9 cellular contexts compared by ENCODE assay signal in the genomic region with DNA sequence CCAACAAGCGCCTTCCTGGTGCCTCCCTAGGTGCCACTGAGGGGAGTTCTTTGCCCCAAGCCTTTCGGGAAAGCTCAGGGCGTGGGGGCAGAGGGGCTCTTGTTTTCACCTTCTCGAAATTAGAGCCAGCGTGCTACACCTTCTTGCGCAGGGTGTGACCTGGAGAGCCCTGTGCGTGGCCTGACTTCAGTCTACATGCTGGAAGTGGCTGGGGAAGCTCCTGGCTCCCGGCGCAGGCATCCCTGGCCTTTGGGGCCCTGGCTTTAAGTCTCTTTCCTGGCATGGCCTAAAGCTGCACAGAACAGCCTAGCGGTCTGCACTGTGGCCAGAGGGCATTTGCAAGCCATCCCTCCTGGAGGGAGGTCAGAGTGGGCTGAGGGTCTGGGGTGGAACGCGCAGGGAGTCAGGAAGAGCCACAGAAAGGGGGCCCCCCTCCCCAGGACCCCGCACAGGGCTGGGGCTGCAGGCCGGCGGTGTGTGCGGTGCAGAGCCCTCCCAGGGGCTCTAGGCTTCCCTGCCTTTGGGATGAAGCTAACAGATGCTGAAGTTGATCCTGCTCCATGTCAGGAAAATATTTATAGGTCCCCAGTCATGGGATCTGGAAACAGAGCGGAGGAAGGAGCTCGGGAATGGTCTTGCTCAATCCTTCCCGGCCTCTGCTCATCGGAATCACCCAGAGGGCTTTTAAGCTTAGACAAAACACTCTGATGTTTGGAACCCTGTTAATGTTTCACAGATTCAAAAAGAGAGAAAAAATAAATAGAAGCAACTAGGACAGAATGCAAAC. TPM values are rescaled to one million over a fixed set of nuclear protein-coding genes. Genes with fewer than 3 reads are reported as not detected.
A peak's percentile ranks its signal among the peaks of the same experiment; 100 is the strongest.
DNase-seq lines count a peak whose midpoint lies in the region; ATAC-seq and TF ChIP-seq lines count a peak whose summit lies in the region.
"Had no signal": no experiment of that assay in that cellular context is flagged by ENCODE, and none has a peak within 500 bp of the region (broad histone marks: within the 10 kb centered on the region; RNA-seq: fewer than 3 reads in every experiment).

No MANE protein-coding gene starts in this region.

- H3K27ac ChIP-seq in IMR-90 (ENCODE audit: insufficient read depth, low read length), result peak overlapping the region; percentile 80

- H3K27me3 ChIP-seq in IMR-90 (ENCODE audit: control insufficient read depth, insufficient read depth, low read length), result no peaks in the 10 kb centered on the region

- peak overlapping the region; percentile 88 for H4K5ac ChIP-seq in IMR-90 (ENCODE audit: low read depth, low read length)

- dilution Hi-C loops in IMR-90 (cut with HindIII; ENCODE audit: low sequenced_read_pairs, unreplicated experiment), result no loop called here

- H2BK120ac ChIP-seq in IMR-90 (ENCODE audit: low read depth, low read length), result peak overlapping the region; percentile 69

- H2AK9ac ChIP-seq in IMR-90 (replicated peaks; ENCODE audit: low read depth, low read length, poor library complexity), result peak overlapping the region; percentile 25

- H3K36me3 Mint-ChIP-seq in neural crest cell (ENCODE audit: low read depth), result no peaks in the 10 kb centered on the region

- in situ Hi-C loops in IMR-90 (cut with MboI; ENCODE audit: low sequenced_read_pairs), result loop anchor here (25.0 kb wide), 1 partner anchor 464 kb away; no protein-coding TSS in a partner anchor

- H3K18ac ChIP-seq in IMR-90 (ENCODE audit: low read depth, low read length), result peak overlapping the region; percentile 51

- peak overlapping the region; percentile 71 for H3K4ac ChIP-seq in IMR-90 (ENCODE audit: low read depth, low read length)

- WGBS in IMR-90 (ENCODE audit: extremely low coverage in 2 of 2, insufficient read length in 1 of 2), 2 experiments, result 70% methylated on average over 8 of the region's 20 CpGs; no CpG with 5 or more reads in 1 of the 2 experiments

- peaks cover 3% of the 10 kb centered on the region; the same call in 1 of the 2 replicates for H3K9me1 ChIP-seq in IMR-90 (ENCODE audit: insufficient read depth, low read length)

- H2BK15ac ChIP-seq in IMR-90 (ENCODE audit: low read depth, low read length), result no peak overlapping the region

- no peak overlapping the region; the same call in 1 of the 2 replicates for H3K4me2 ChIP-seq in IMR-90 (ENCODE audit: low read depth, low read length)

- POLR2A ChIA-PET in IMR-90 (lab: Charles Lee; ENCODE audit: unreplicated experiment), result interaction anchor here (0.6 to 1.6 kb wide), 2 partner anchors 27 to 29 kb away, joined by 3 to 10 read pairs; no protein-coding TSS in a partner anchor

- no peaks in the 10 kb centered on the region for H3K9me3 ChIP-seq in IMR-90 (ENCODE audit: control insufficient read depth, insufficient read depth, low read length)

- peak overlapping the region; percentile 48 for H2BK5ac ChIP-seq in IMR-90 (ENCODE audit: low read depth, low read length, poor library complexity, severe bottlenecking)

- no peak for TF ChIP-seq CTCF in AG09309 (IDR thresholded peaks at IDR 0.05; ENCODE audit: control insufficient read depth, insufficient read depth, low read depth, low read length, missing control alignments)
- TF ChIP-seq CTCF in IMR-90 (conservative IDR thresholded peaks at IDR 0.05; ENCODE audit: low read depth, low read length), result no peak
- TF ChIP-seq CTCF in neural crest cell (conservative IDR thresholded peaks at IDR 0.05), result no peak

- H4K91ac ChIP-seq in IMR-90 (ENCODE audit: insufficient read depth, low read depth, low read length), result peak overlapping the region; percentile 70

- no peak for TF ChIP-seq POLR2A in IMR-90 (IDR thresholded peaks at IDR 0.05; ENCODE audit: low read depth, low read length)

- no peaks in the 10 kb centered on the region for H3K9me3 Mint-ChIP-seq in neural crest cell

- peak; percentile 35 for DNase-seq in AG09309 (ENCODE audit: low read depth)
- peak; percentile 78 for DNase-seq in IMR-90
- peak; percentile 76 for DNase-seq in fibroblast of the conjunctiva (ENCODE audit: low read depth)
- no peak for DNase-seq in neural crest cell (ENCODE audit: low read depth, low spot score)
- DNase-seq in DMS153 treated with DMSO at 0.1 percent for 48 hours (lab: John Stamatoyannopoulos, UW; ENCODE audit: unreplicated experiment), result no peak
- DNase-seq in T-helper 1 cell, result no peak
- DNase-seq in middle frontal gyrus (ENCODE audit: extremely low spot score, low spot score), result no peak
- DNase-seq: effector CD8-positive, alpha-beta T cell had no signal

- H4K8ac ChIP-seq in IMR-90 (ENCODE audit: low read depth in 2 of 2, low read length in 2 of 2), result peak overlapping the region in 1 of 2 experiments; percentile 41; a peak in 1 of 4 replicates

- H3K27me3 Mint-ChIP-seq in neural crest cell (ENCODE audit: low read depth), result peaks cover 69% of the 10 kb centered on the region

- H2BK20ac ChIP-seq in IMR-90 (ENCODE audit: low read depth, low read length), result peak overlapping the region; percentile 75; the same call in 1 of the 2 replicates

- H3K23ac ChIP-seq in IMR-90 (ENCODE audit: low read depth, low read length), result no peak overlapping the region

- peak overlapping the region; percentile 75 for H2AK5ac ChIP-seq in IMR-90 (ENCODE audit: low read depth, low read length)

- no peak for TF ChIP-seq RAD21 in IMR-90 (IDR thresholded peaks at IDR 0.05; ENCODE audit: low read length)

- H3K4me1 ChIP-seq in IMR-90 (ENCODE audit: control insufficient read depth, insufficient read depth, low read length), result peaks cover 23% of the 10 kb centered on the region

- CTCF ChIA-PET in IMR-90 (lab: Yijun Ruan, JAX), result interaction anchor here (0.9 to 1.1 kb wide), 4 partner anchors 15 to 95 kb away, joined by 3 to 5 read pairs (median 3); no protein-coding TSS in a partner anchor

- no TSS peak for BruUV-seq in IMR-90 (replicated peaks; lab: Mats Ljungman, UMichigan)

- H2AFZ ChIP-seq in IMR-90 (replicated peaks; ENCODE audit: low read length, poor library complexity), result peak overlapping the region; percentile 16

- peak overlapping the region; percentile 15 for H3K4me3 Mint-ChIP-seq in neural crest cell

- intact Hi-C loops in IMR-90 (cut with micrococcal nuclease), result loop anchor here (2.0 kb wide), 1 partner anchor 36 kb away; no protein-coding TSS in a partner anchor

- no peak overlapping the region for H3K4me3 ChIP-seq in AG09309 (ENCODE audit: control insufficient read depth, low read depth, low read length)
- no peak overlapping the region for H3K4me3 ChIP-seq in IMR-90 (ENCODE audit: insufficient read depth, low read depth, low read length)

- H3K4me1 Mint-ChIP-seq in neural crest cell, result peaks cover 5% of the 10 kb centered on the region

- no peaks in the 10 kb centered on the region for H4K20me1 ChIP-seq in IMR-90 (ENCODE audit: insufficient read depth, low read length)

- no peak overlapping the region for H3K56ac ChIP-seq in IMR-90 (ENCODE audit: extremely low read depth, insufficient read depth, low read length)

- peaks cover 22% of the 10 kb centered on the region; the same call in 1 of the 2 replicates for H3K36me3 ChIP-seq in IMR-90 (ENCODE audit: control insufficient read depth, insufficient read depth, low read length)

- H3K14ac ChIP-seq in IMR-90 (replicated peaks; ENCODE audit: low read depth, low read length), result peak overlapping the region; percentile 77

- peak overlapping the region; percentile 3; the same call in 1 of the 2 replicates for H3K9ac ChIP-seq in IMR-90 (ENCODE audit: low read depth, low read length)

- H3K79me1 ChIP-seq in IMR-90 (ENCODE audit: low read depth in 1 of 2, low read length in 2 of 2), result no peaks in the 10 kb centered on the region; a peak in 1 of 4 replicates

- no peak overlapping the region for H3K27ac Mint-ChIP-seq in neural crest cell (ENCODE audit: unreplicated experiment)

- ATAC-seq in IMR-90 (ENCODE audit: low read depth), result peak; percentile 83
- no peak for ATAC-seq in GM19452 (IDR thresholded peaks at IDR 0.05; ENCODE audit: unreplicated experiment)

TF ChIP-seq in IMR-90, 13 proteins besides CTCF, POLR2A, EP300 and RAD21:
- TF ChIP-seq ELK1 (IDR thresholded peaks at IDR 0.05; ENCODE audit: borderline replicate concordance, low read depth, low read length), result no peak
- TF ChIP-seq CEBPB (IDR thresholded peaks at IDR 0.05; ENCODE audit: low read depth, low read length), result peak; percentile 91

RNA-seq across cellular contexts. Expression of gene SPON2, which starts 0.8 kb away (rescaled TPM):
- total RNA-seq in IMR-90 (2012; rRNA removed), result 21.1 and 21.7 TPM in 2 replicates
- polyA plus RNA-seq in IMR-90 (2012; rRNA removed), result 177 and 209 TPM in 2 replicates
- 208 and 420 TPM in 2 replicates for polyA plus RNA-seq in IMR-90 (2012; cell fraction: cytosol; rRNA removed)
- 476 and 980 TPM in 2 replicates for polyA plus RNA-seq in IMR-90 (2012; cell fraction: nucleus; rRNA removed; ENCODE audit: low replicate concordance)
- 2.3 and 4.1 TPM in 2 replicates for total RNA-seq in neural crest cell

RNA-seq across cellular contexts. Expression of gene RNF212, which starts 59.8 kb away (rescaled TPM):
- under 0.01 TPM in 2 replicates for total RNA-seq in IMR-90 (2012; rRNA removed)
- 0.46 and 0.51 TPM in 2 replicates for polyA plus RNA-seq in IMR-90 (2012; rRNA removed)
- 0.08 and 0.35 TPM in 2 replicates for polyA plus RNA-seq in IMR-90 (2012; cell fraction: cytosol; rRNA removed)
- polyA plus RNA-seq in IMR-90 (2012; cell fraction: nucleus; rRNA removed; ENCODE audit: low replicate concordance), result 0.96 and 1.3 TPM in 2 replicates
- total RNA-seq in neural crest cell, result 2.7 and 5.0 TPM in 2 replicates

Comparison
In these comparisons a context has a peak if more than half of its experiments do, and no peak if none do; other contexts are left out.
1. DNase-seq: peak in AG09309 (single experiment), IMR-90 (single experiment) and fibroblast of the conjunctiva (single experiment); none in neural crest cell (single experiment), DMS153 treated with DMSO at 0.1 percent for 48 hours (single experiment), T-helper 1 cell (0 of 5) and middle frontal gyrus (single experiment).